9 cellular contexts compared by ENCODE assay signal in the genomic region with DNA sequence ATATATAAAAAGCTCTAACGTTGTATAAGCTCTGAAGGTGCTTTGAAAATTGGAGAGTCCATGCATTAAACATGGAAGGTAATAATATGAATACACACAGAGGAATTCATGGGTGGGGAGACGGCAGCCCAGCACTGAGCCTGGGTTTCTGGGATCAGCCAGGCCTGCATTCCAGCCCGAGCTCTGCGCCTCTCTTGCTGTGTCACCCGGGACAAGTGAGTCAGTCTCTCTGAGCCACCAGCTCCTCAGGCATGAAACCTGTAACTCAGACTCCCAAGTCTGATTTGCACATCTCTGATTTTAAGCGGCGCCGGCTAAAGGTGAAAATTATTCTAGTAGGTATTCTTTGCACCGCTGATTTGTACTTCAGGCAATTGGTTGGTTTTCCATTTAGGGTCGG.
DNase-seq lines count a peak whose midpoint lies in the region; ATAC-seq and TF ChIP-seq lines count a peak whose summit lies in the region.
"Had no signal": no experiment of that assay in that cellular context is flagged by ENCODE, and none has a peak within 500 bp of the region (broad histone marks: within the 10 kb centered on the region; RNA-seq: fewer than 3 reads in every experiment).

No MANE protein-coding gene starts in this region.

- no peak overlapping the region for H2AFZ ChIP-seq in OCI-LY7 (ENCODE audit: low read length)

- peak overlapping the region; percentile 99 for H3K4me3 ChIP-seq in OCI-LY7 (ENCODE audit: low read depth, low read length, poor library complexity, severe bottlenecking)
- no peak overlapping the region for H3K4me3 ChIP-seq in coronary artery
- peak overlapping the region; percentile 97 for H3K4me3 ChIP-seq in psoas muscle
- no peak overlapping the region for H3K4me3 ChIP-seq in ascending aorta
- H3K4me3 ChIP-seq: upper lobe of right lung had no signal

- TF ChIP-seq CTCF in OCI-LY7 (conservative IDR thresholded peaks at IDR 0.05; ENCODE audit: low read length) (no peak), coronary artery (IDR thresholded peaks at IDR 0.05) (no peak), psoas muscle (IDR thresholded peaks at IDR 0.05) (no peak), ascending aorta (IDR thresholded peaks at IDR 0.05) (no peak)

- 34 to 63% (median 35%) methylated on average over 10 of the region's 10 CpGs for WGBS in psoas muscle, 3 donors

- no TSS peak for BruUV-seq in OCI-LY7 (replicated peaks; lab: Mats Ljungman, UMichigan)

- H3K9me3 ChIP-seq in OCI-LY7 (ENCODE audit: low read length) (no peaks in the 10 kb centered on the region), psoas muscle (no peaks in the 10 kb centered on the region), ascending aorta (no peaks in the 10 kb centered on the region)
- H3K9me3 ChIP-seq: upper lobe of right lung had no signal

- H3K27me3 ChIP-seq in psoas muscle (ENCODE audit: insufficient read depth in 3 of 3, low read length in 2 of 3) (no peaks in the 10 kb centered on the region), ascending aorta (no peaks in the 10 kb centered on the region)
- H3K27me3 ChIP-seq: upper lobe of right lung had no signal

- no peaks in the 10 kb centered on the region for H3K9me2 ChIP-seq in OCI-LY7 (ENCODE audit: insufficient read depth, low read length)

- peaks cover 89% of the 10 kb centered on the region for H3K4me1 ChIP-seq in OCI-LY7 (ENCODE audit: insufficient read depth, low read length, poor library complexity, severe bottlenecking)
- peaks cover 61% of the 10 kb centered on the region for H3K4me1 ChIP-seq in psoas muscle
- H3K4me1 ChIP-seq in ascending aorta: peaks cover 10 to 40% of the 10 kb centered on the region in 2 donors
- H3K4me1 ChIP-seq: upper lobe of right lung had no signal

- H3K27ac ChIP-seq in OCI-LY7 (ENCODE audit: low read depth, low read length, poor library complexity, severe bottlenecking) (peak overlapping the region; percentile 94), coronary artery (peak overlapping the region; percentile 11 to 58), psoas muscle (peak overlapping the region; percentile 97), ascending aorta (no peak overlapping the region)
- H3K27ac ChIP-seq: upper lobe of right lung had no signal

- intact Hi-C loops in OCI-LY7 (cut with micrococcal nuclease; ENCODE audit: unreplicated experiment) (loop anchor here (1.0 to 2.0 kb wide), 2 partner anchors 45 to 67 kb away; no protein-coding TSS in a partner anchor), psoas muscle (cut with DNase I) (loop anchor here (5.0 to 10.0 kb wide), 6 partner anchors 37 to 185 kb away; no protein-coding TSS in a partner anchor), ascending aorta (cut with DNase I) (loop anchor here (5.0 kb wide), 1 partner anchor 177 kb away; no protein-coding TSS in a partner anchor)

- POLR2A ChIA-PET in OCI-LY7 (lab: Charles Lee): interaction anchor here (1.3 to 2.8 kb wide), 5 partner anchors 8 to 324 kb away, joined by 3 to 24 read pairs (median 5); no protein-coding TSS in a partner anchor

- peak; percentile 85 for DNase-seq in GM03348 (ENCODE audit: low spot score)
- no peak for DNase-seq in OCI-LY7 (ENCODE audit: low spot score)
- DNase-seq in coronary artery (ENCODE audit: low spot score): no peak
- peak in 1 of 2 donors; percentile 60 for DNase-seq in psoas muscle
- DNase-seq in kidney glomerular epithelial cell (lab: John Stamatoyannopoulos, UW): no peak
- no peak for DNase-seq in ascending aorta (ENCODE audit: low spot score in 2 of 2)
- DNase-seq: upper lobe of right lung had no signal

- ATAC-seq in psoas muscle: peak; percentile 32 to 54 (median 45)
- ATAC-seq in HG03025 (IDR thresholded peaks at IDR 0.05; ENCODE audit: low FRiP score, unreplicated experiment): no peak
- ATAC-seq in GM18868 (IDR thresholded peaks at IDR 0.05; ENCODE audit: unreplicated experiment): no peak

- H3K79me2 ChIP-seq in OCI-LY7 (ENCODE audit: insufficient read depth, low read depth, low read length): peaks cover 100% of the 10 kb centered on the region

- CTCF ChIA-PET in OCI-LY7 (lab: Charles Lee; ENCODE audit: unreplicated experiment): no interaction called here

- peaks cover 19% of the 10 kb centered on the region; the same call in 1 of the 2 replicates for H4K20me1 ChIP-seq in OCI-LY7 (ENCODE audit: insufficient read depth, low read length)

- peak overlapping the region; percentile 93 for H3K4me2 ChIP-seq in OCI-LY7 (ENCODE audit: low read length)

- H3K36me3 ChIP-seq in OCI-LY7 (ENCODE audit: insufficient read depth, low read length): peaks cover 32% of the 10 kb centered on the region
- H3K36me3 ChIP-seq in psoas muscle (ENCODE audit: insufficient read depth in 1 of 2, low read depth in 1 of 2): peaks cover 0 to under 1% of the 10 kb centered on the region in 2 donors
- H3K36me3 ChIP-seq in ascending aorta: no peaks in the 10 kb centered on the region
- H3K36me3 ChIP-seq: upper lobe of right lung had no signal

Comparison
In these comparisons a context has a peak if more than half of its experiments do, and no peak if none do; other contexts are left out.
1. H3K27ac ChIP-seq: peak in OCI-LY7 (single experiment), coronary artery (2 of 2) and psoas muscle (single experiment); none in ascending aorta (0 of 2).
2. H3K4me3 ChIP-seq: peak in OCI-LY7 (single experiment) and psoas muscle (single experiment); none in coronary artery (single experiment) and ascending aorta (0 of 2).
3. ATAC-seq: peak in psoas muscle (4 of 4); none in HG03025 (single experiment) and GM18868 (single experiment).